Comparison of ENCODE assay signal across 10 cellular contexts in the genomic region with DNA sequence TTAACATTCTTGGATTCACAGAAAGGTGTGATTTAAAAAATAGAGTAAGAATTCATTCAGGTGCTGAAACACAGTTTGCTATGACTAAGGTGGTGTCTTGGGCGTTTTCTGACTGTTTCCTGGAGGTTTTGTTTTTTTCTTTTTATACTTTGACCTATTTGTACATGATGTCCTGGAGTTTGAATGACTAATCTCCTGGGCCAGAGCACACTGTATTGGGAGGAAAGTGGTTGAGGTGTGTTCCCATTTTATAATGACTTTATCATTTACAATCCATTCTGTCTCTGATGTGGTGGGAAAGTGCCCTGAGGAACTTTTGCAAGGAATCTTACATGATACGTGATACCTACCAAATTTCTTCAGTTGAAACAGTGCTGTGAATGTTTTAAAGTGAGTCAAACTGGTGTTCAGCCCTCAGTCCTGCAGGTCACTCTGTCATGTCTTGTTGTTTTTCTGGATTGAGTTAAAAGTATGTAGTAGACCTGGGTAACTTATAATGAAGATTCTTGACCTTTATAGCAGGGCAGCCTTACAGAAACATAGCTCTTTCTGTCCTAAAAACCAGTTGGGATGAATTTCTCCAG.
DNase-seq lines count a peak whose midpoint lies in the region; ATAC-seq and TF ChIP-seq lines count a peak whose summit lies in the region.
"Had no signal": no experiment of that assay in that cellular context is flagged by ENCODE, and none has a peak within 500 bp of the region (broad histone marks: within the 10 kb centered on the region; RNA-seq: fewer than 3 reads in every experiment).

No MANE protein-coding gene starts in this region.

- no peak for TF ChIP-seq CTCF in adrenal gland (IDR thresholded peaks at IDR 0.05)
- no peak for TF ChIP-seq CTCF in left ventricle myocardium inferior (IDR thresholded peaks at IDR 0.05; ENCODE audit: borderline replicate concordance)

- peak overlapping the region; percentile 12 for H3K4me3 Mint-ChIP-seq in stimulated activated effector memory CD8-positive, alpha-beta T cell treated with anti-CD3 and anti-CD28 coated beads, Interleukin-12 subunit alpha, Interleukin-12 subunit beta, amount 100 ng/mL, for 72 hours

- H3K36me3 ChIP-seq in adrenal gland (replicated peaks in 1 of 2) (peaks cover 0 to 10% of the 10 kb centered on the region in 2 donors), left ventricle myocardium inferior (peaks cover 21% of the 10 kb centered on the region)

- H3K4me3 ChIP-seq in adrenal gland (no peak overlapping the region), left ventricle myocardium inferior (no peak overlapping the region)

- ATAC-seq in stimulated activated effector memory CD8-positive, alpha-beta T cell treated with anti-CD3 and anti-CD28 coated beads, Interleukin-12 subunit alpha, Interleukin-12 subunit beta, amount 100 ng/mL, for 72 hours: peak; percentile 96
- ATAC-seq: Panc1 had no signal

- H3K9me3 Mint-ChIP-seq in stimulated activated effector memory CD8-positive, alpha-beta T cell treated with anti-CD3 and anti-CD28 coated beads, Interleukin-12 subunit alpha, Interleukin-12 subunit beta, amount 100 ng/mL, for 72 hours: no peaks in the 10 kb centered on the region

- DNase-seq in M059J (ENCODE audit: low read depth) (peak; percentile 87), adrenal gland (no peak), left ventricle myocardium inferior (no peak), Kasumi-1 (lab: John Stamatoyannopoulos, UW) (no peak), NOMO-1 treated with DMSO at 0.1 percent for 48 hours (lab: John Stamatoyannopoulos, UW; ENCODE audit: unreplicated experiment) (no peak), substantia nigra (lab: John Stamatoyannopoulos, UW) (no peak)
- DNase-seq in stimulated activated effector memory CD8-positive, alpha-beta T cell treated with anti-CD3 and anti-CD28 coated beads, Interleukin-12 subunit alpha, Interleukin-12 subunit beta, amount 100 ng/mL, for 72 hours (ENCODE audit: low spot score in 2 of 2): no peak
- DNase-seq: H7, KG1 had no signal

- H3K27me3 ChIP-seq in adrenal gland (no peaks in the 10 kb centered on the region), left ventricle myocardium inferior (ENCODE audit: low read depth) (no peaks in the 10 kb centered on the region)

- no peaks in the 10 kb centered on the region for H3K9me3 ChIP-seq in adrenal gland (replicated peaks in 1 of 3)
- H3K9me3 ChIP-seq in left ventricle myocardium inferior (replicated peaks): no peaks in the 10 kb centered on the region

- intact Hi-C loops in adrenal gland (cut with DNase I): no loop called here
- intact Hi-C loops in left ventricle myocardium inferior (cut with micrococcal nuclease): no loop called here

- 18 to 47% (median 31%) methylated on average over 2 of the region's 2 CpGs for WGBS in adrenal gland, 4 donors

- H3K4me1 ChIP-seq in adrenal gland (replicated peaks in 1 of 2): peaks cover 3 to 15% of the 10 kb centered on the region in 2 donors
- H3K4me1 ChIP-seq in left ventricle myocardium inferior: peaks cover 67% of the 10 kb centered on the region

- peak overlapping the region; percentile 63 for H3K27ac Mint-ChIP-seq in stimulated activated effector memory CD8-positive, alpha-beta T cell treated with anti-CD3 and anti-CD28 coated beads, Interleukin-12 subunit alpha, Interleukin-12 subunit beta, amount 100 ng/mL, for 72 hours

- peak overlapping the region in 4 of 5 donors; percentile 29 to 53 (median 50) for H3K27ac ChIP-seq in adrenal gland
- peak overlapping the region; percentile 81 for H3K27ac ChIP-seq in left ventricle myocardium inferior (replicated peaks)
- H3K27ac ChIP-seq in substantia nigra (ENCODE audit: low read depth, low read length, poor library complexity, severe bottlenecking): no peak overlapping the region

- peaks cover 50% of the 10 kb centered on the region for H3K4me1 Mint-ChIP-seq in stimulated activated effector memory CD8-positive, alpha-beta T cell treated with anti-CD3 and anti-CD28 coated beads, Interleukin-12 subunit alpha, Interleukin-12 subunit beta, amount 100 ng/mL, for 72 hours

- peaks cover 26% of the 10 kb centered on the region for H3K36me3 Mint-ChIP-seq in stimulated activated effector memory CD8-positive, alpha-beta T cell treated with anti-CD3 and anti-CD28 coated beads, Interleukin-12 subunit alpha, Interleukin-12 subunit beta, amount 100 ng/mL, for 72 hours

- TF ChIP-seq POLR2A in adrenal gland (IDR thresholded peaks at IDR 0.05): peak in 1 of 2 donors; percentile 11
